Comparison of ENCODE assay signal across 8 cellular contexts in genomic region chr13:25037057-25037813, GRCh38. TPM values are rescaled to one million over a fixed set of nuclear protein-coding genes. Genes with fewer than 3 reads are reported as not detected.
DNase-seq lines count a peak whose midpoint lies in the region; ATAC-seq and TF ChIP-seq lines count a peak whose summit lies in the region.

No MANE protein-coding gene starts in this region.

- no peak overlapping the region for H2BK15ac ChIP-seq in mesenchymal stem cell (ENCODE audit: low read depth, poor library complexity, severe bottlenecking)

- H3K27me3 Mint-ChIP-seq in GM23338 (ENCODE audit: insufficient read depth, low read depth, poor library complexity): peaks cover 3% of the 10 kb centered on the region
- peaks cover 63 to 78% of the 10 kb centered on the region in 2 donors for H3K27me3 Mint-ChIP-seq in effector memory CD8-positive, alpha-beta T cell

- peaks cover 2% of the 10 kb centered on the region; the same call in 2 of the 3 replicates for H3K4me1 Mint-ChIP-seq in GM23338
- peaks cover 0 to 4% of the 10 kb centered on the region in 2 donors for H3K4me1 Mint-ChIP-seq in effector memory CD8-positive, alpha-beta T cell (ENCODE audit: low read depth in 2 of 2)

- H3K4me2 ChIP-seq in GM23338 (no peak overlapping the region), mesenchymal stem cell (ENCODE audit: low read length, poor library complexity, severe bottlenecking) (no peak overlapping the region)

- no peaks in the 10 kb centered on the region for H3K79me2 ChIP-seq in GM23338 (replicated peaks; ENCODE audit: insufficient read depth)

- H3K27ac ChIP-seq in GM23338 (ENCODE audit: low read depth) (no peak overlapping the region), VCaP (no peak overlapping the region), mesenchymal stem cell (ENCODE audit: low read length, poor library complexity, severe bottlenecking) (no peak overlapping the region)

- no peaks in the 10 kb centered on the region for H3K9me3 ChIP-seq in mesenchymal stem cell (ENCODE audit: control insufficient read depth, low read length)

- H3K9me2 ChIP-seq in GM23338 (ENCODE audit: insufficient read depth): no peaks in the 10 kb centered on the region

- no peak overlapping the region for H2BK5ac ChIP-seq in mesenchymal stem cell (ENCODE audit: low read depth, low read length, poor library complexity, severe bottlenecking)

- H4K8ac ChIP-seq in mesenchymal stem cell (ENCODE audit: low read length): no peak overlapping the region

- H3K36me3 Mint-ChIP-seq in GM23338 (ENCODE audit: low read depth): no peaks in the 10 kb centered on the region
- no peaks in the 10 kb centered on the region for H3K36me3 Mint-ChIP-seq in effector memory CD8-positive, alpha-beta T cell (ENCODE audit: insufficient read depth)

- no peak overlapping the region for H3K27ac Mint-ChIP-seq in GM23338
- H3K27ac Mint-ChIP-seq in effector memory CD8-positive, alpha-beta T cell: no peak overlapping the region

- H3K18ac ChIP-seq in mesenchymal stem cell (ENCODE audit: low read depth in 1 of 2, low read length in 2 of 2): no peak overlapping the region

- no peak overlapping the region for H3K4ac ChIP-seq in mesenchymal stem cell (ENCODE audit: low read depth in 1 of 2, low read length in 2 of 2)

- TF ChIP-seq CTCF in GM23338 (conservative IDR thresholded peaks at IDR 0.05; ENCODE audit: low read depth in 2 of 2): peak; percentile 86 to 91
- TF ChIP-seq CTCF in VCaP (conservative IDR thresholded peaks at IDR 0.05): peak; percentile 90

- H3K27me3 ChIP-seq in GM23338 (ENCODE audit: insufficient read depth): no peaks in the 10 kb centered on the region
- H3K27me3 ChIP-seq in mesenchymal stem cell (ENCODE audit: control insufficient read depth in 1 of 2, insufficient read depth in 1 of 2, low read length in 2 of 2): peaks cover 27 to 60% of the 10 kb centered on the region in 2 experiments

- no peak overlapping the region for H2BK120ac ChIP-seq in mesenchymal stem cell (ENCODE audit: low read depth, low read length)

- H3K79me1 ChIP-seq in mesenchymal stem cell (replicated peaks; ENCODE audit: low read length, poor library complexity, severe bottlenecking): no peaks in the 10 kb centered on the region

- H4K91ac ChIP-seq in mesenchymal stem cell (ENCODE audit: low read length): no peak overlapping the region

- no peak overlapping the region for H3K14ac ChIP-seq in mesenchymal stem cell (ENCODE audit: low read length in 2 of 2)

- H2BK12ac ChIP-seq in mesenchymal stem cell (ENCODE audit: low read length in 2 of 2): no peak overlapping the region

- H3K9me3 Mint-ChIP-seq in GM23338: no peaks in the 10 kb centered on the region; the same call in 2 of the 3 replicates
- no peaks in the 10 kb centered on the region for H3K9me3 Mint-ChIP-seq in effector memory CD8-positive, alpha-beta T cell

- H2AFZ ChIP-seq in GM23338: no peak overlapping the region
- no peak overlapping the region for H2AFZ ChIP-seq in mesenchymal stem cell (ENCODE audit: low read depth, low read length)

- peak; percentile 95 for ATAC-seq in GM23338
- peak; percentile 50 for ATAC-seq in effector memory CD8-positive, alpha-beta T cell (replicated peaks)
- ATAC-seq in stimulated activated naive CD8-positive, alpha-beta T cell treated with anti-CD3 and anti-CD28 coated beads, Interleukin-15, Interleukin-2, amounts not matched to agents 100 U/mL and 50 U/mL, for 24 hours: no peak
- ATAC-seq in GM19467 (IDR thresholded peaks at IDR 0.05; ENCODE audit: unreplicated experiment): no peak

- no peaks in the 10 kb centered on the region for H3F3A ChIP-seq in GM23338 (replicated peaks; ENCODE audit: low read depth)

- no peak overlapping the region for H3K4me3 Mint-ChIP-seq in GM23338
- no peak overlapping the region for H3K4me3 Mint-ChIP-seq in effector memory CD8-positive, alpha-beta T cell

- 0 out of 2 replicates have a peak, but pooled peaks cover 3% of the 10 kb centered on the region for H3K4me1 ChIP-seq in GM23338 (ENCODE audit: insufficient read depth)
- no peaks in the 10 kb centered on the region for H3K4me1 ChIP-seq in mesenchymal stem cell (ENCODE audit: control insufficient read depth, insufficient read depth, low read depth, low read length)

- H4K20me1 ChIP-seq in GM23338 (replicated peaks; ENCODE audit: insufficient read depth): no peaks in the 10 kb centered on the region

- peak; percentile 19 for DNase-seq in DMS 273 treated with DMSO at 0.1 percent for 48 hours (lab: John Stamatoyannopoulos, UW)
- peak; percentile 90 for DNase-seq in GM23338 (ENCODE audit: low spot score)
- peak; percentile 10 for DNase-seq in NCI-H1694 (lab: John Stamatoyannopoulos, UW)
- DNase-seq in effector memory CD8-positive, alpha-beta T cell: peak; percentile 16 to 18 (median 18)
- peak; percentile 65 for DNase-seq in mesenchymal stem cell
- peak; percentile 46 for DNase-seq in stimulated activated naive CD8-positive, alpha-beta T cell treated with anti-CD3 and anti-CD28 coated beads, Interleukin-15, Interleukin-2, amounts not matched to agents 100 U/mL and 50 U/mL, for 24 hours

- no peak overlapping the region for H2AK5ac ChIP-seq in mesenchymal stem cell (ENCODE audit: low read length, severe bottlenecking)

- H3K9ac ChIP-seq in mesenchymal stem cell (ENCODE audit: low read length): no peak overlapping the region

- WGBS in mesenchymal stem cell: 36% methylated on average over 12 of the region's 12 CpGs

- H3K4me3 ChIP-seq in GM23338: no peak overlapping the region
- no peak overlapping the region for H3K4me3 ChIP-seq in mesenchymal stem cell (ENCODE audit: insufficient read depth in 1 of 2, low read depth in 1 of 2, low read length in 2 of 2)

- no peaks in the 10 kb centered on the region for H3K36me3 ChIP-seq in GM23338 (ENCODE audit: insufficient read depth)
- H3K36me3 ChIP-seq in mesenchymal stem cell (ENCODE audit: control insufficient read depth in 1 of 2, insufficient read depth in 2 of 2, low read depth in 1 of 2, low read length in 2 of 2): no peaks in the 10 kb centered on the region

- H3K23ac ChIP-seq in mesenchymal stem cell (ENCODE audit: low read length in 2 of 2): no peak overlapping the region

TF ChIP-seq in GM23338, 12 proteins besides CTCF, POLR2A, EP300 and RAD21:
- TF ChIP-seq EZH2phosphoT487 (IDR thresholded peaks at IDR 0.05; ENCODE audit: unreplicated experiment): no peak

RNA-seq across cellular contexts. Expression of gene PABPC3, which starts 58.7 kb away (rescaled TPM):
- total RNA-seq in GM23338 (2014; rRNA removed; shearing (Covaris generic)): 0.58 and 1.2 TPM in 2 replicates
- 0.42 and 0.55 TPM in 2 replicates for polyA plus RNA-seq in GM23338 (2016; fragmentation: Nextera tagmentation; extraction: Ambion mirVana)
- 0.17 TPM for polyA plus RNA-seq in mesenchymal stem cell (2013, experiment 1 of 2)
- 0.21 TPM for polyA plus RNA-seq in mesenchymal stem cell (2013, experiment 2 of 2)

Comparison
In these comparisons a context has a peak if more than half of its experiments do, and no peak if none do; other contexts are left out.
1. DNase-seq: peak in every context shown above with its lines; median percentile 90 in GM23338; 65 in mesenchymal stem cell; 46 in stimulated activated naive CD8-positive, alpha-beta T cell treated with anti-CD3 and anti-CD28 coated beads, Interleukin-15, Interleukin-2, amounts not matched to agents 100 U/mL and 50 U/mL, for 24 hours; 19 in DMS 273 treated with DMSO at 0.1 percent for 48 hours; 18 in effector memory CD8-positive, alpha-beta T cell; 10 in NCI-H1694.
2. ATAC-seq: peak in GM23338 (single experiment) and effector memory CD8-positive, alpha-beta T cell (single experiment); none in stimulated activated naive CD8-positive, alpha-beta T cell treated with anti-CD3 and anti-CD28 coated beads, Interleukin-15, Interleukin-2, amounts not matched to agents 100 U/mL and 50 U/mL, for 24 hours (single experiment) and GM19467 (single experiment).